ENCODE assay signal across 32 cellular contexts in the genomic region with DNA sequence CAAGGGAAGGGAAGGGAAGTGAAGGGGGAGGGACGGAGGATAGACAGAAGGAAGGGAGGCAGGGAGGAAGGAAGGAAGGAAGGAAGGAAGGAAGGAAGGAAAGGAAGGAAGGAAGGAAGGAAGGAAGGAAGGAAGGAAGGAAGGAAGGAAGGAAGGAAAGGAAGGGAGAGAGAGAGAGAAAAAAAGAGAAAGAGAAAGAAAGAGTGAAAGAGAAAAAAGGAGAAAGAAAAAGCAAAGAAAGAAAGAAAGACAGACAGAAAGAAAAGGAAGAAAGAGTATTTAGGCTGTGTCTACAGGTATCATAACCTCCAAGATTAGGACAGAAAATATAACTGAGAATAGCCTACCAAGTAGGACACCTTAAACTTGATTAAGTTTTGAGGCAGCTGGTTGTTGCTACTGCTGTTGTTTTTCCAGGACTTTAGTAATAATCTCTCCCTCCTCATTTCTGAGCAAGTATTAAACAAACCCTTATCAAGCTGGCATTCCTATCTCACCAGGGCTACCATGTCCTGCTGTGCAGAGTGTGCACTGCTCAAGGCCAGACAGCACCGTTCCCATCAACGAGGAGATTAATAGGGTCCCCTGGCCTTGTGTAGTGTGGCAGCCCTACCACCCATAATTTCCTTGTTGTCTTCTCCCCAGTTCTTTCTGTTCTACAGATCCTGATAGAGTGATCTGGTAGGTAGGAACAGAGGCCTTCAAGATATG.
DNase-seq lines count a peak whose midpoint lies in the region; ATAC-seq and TF ChIP-seq lines count a peak whose summit lies in the region.
"Had no signal": no experiment of that assay in that cellular context is flagged by ENCODE, and none has a peak within 500 bp of the region (broad histone marks: within the 10 kb centered on the region; RNA-seq: fewer than 3 reads in every experiment).

No MANE protein-coding gene starts in this region.

- no peak overlapping the region for H3K4me3 ChIP-seq in left ventricle myocardium inferior
- H3K4me3 ChIP-seq in gastrocnemius medialis, result no peak overlapping the region
- no peak overlapping the region for H3K4me3 ChIP-seq in sigmoid colon
- no peak overlapping the region for H3K4me3 ChIP-seq in dorsolateral prefrontal cortex
- H3K4me3 ChIP-seq: ascending aorta, BLaER1, lung, SJSA1, stomach, thyroid gland, vagina had no signal

- CTCF ChIA-PET in HEK293T (lab: Yijun Ruan, JAX) (no interaction called here), WTC11 (lab: Charles Lee) (no interaction called here)

- no peaks in the 10 kb centered on the region; the same call in 1 of the 2 replicates for H3K36me3 Mint-ChIP-seq in WTC11

- H3K27ac Mint-ChIP-seq in WTC11, result no peak overlapping the region
- H3K27ac Mint-ChIP-seq: activated naive CD8-positive, alpha-beta T cell treated with anti-CD3 and anti-CD28 coated beads for 36 hours; dendritic cell treated with granulocyte-macrophage colony-stimulating factor and Interleukin-4, amounts not matched to agents 40 ng/mL and 50 ng/mL, for 4 days; nephron had no signal

- H3K9me3 Mint-ChIP-seq in WTC11, result peaks cover 24% of the 10 kb centered on the region

- no peaks in the 10 kb centered on the region; the same call in 1 of the 2 replicates for H3K27me3 Mint-ChIP-seq in WTC11 (ENCODE audit: low read depth)

- H3K4me3 Mint-ChIP-seq in WTC11, result no peak overlapping the region
- H3K4me3 Mint-ChIP-seq: activated naive CD8-positive, alpha-beta T cell treated with anti-CD3 and anti-CD28 coated beads for 36 hours; activated T-cell treated with anti-CD3 and anti-CD28 coated beads, Interleukin-2, amount 50 U/mL, for 4 hours; central memory CD8-positive, alpha-beta T cell; dendritic cell treated with granulocyte-macrophage colony-stimulating factor and Interleukin-4, amounts not matched to agents 40 ng/mL and 50 ng/mL, for 4 days; nephron had no signal

- intact Hi-C loops in left ventricle myocardium inferior (cut with micrococcal nuclease), result no loop called here
- intact Hi-C loops in gastrocnemius medialis (cut with DNase I; ENCODE audit: low total_unique reads), result no loop called here
- intact Hi-C loops in sigmoid colon (cut with DNase I), result no loop called here
- intact Hi-C loops in dorsolateral prefrontal cortex (cut with DNase I), result no loop called here

- H3K9me3 ChIP-seq in left ventricle myocardium inferior (replicated peaks), result peaks cover 29% of the 10 kb centered on the region
- peaks cover 0 to 6% (median 0%) of the 10 kb centered on the region in 3 donors for H3K9me3 ChIP-seq in gastrocnemius medialis
- peaks cover 0 to 9% (median 2%) of the 10 kb centered on the region in 4 donors for H3K9me3 ChIP-seq in sigmoid colon
- H3K9me3 ChIP-seq: SJSA1, thyroid gland had no signal

- H3K36me3 ChIP-seq in left ventricle myocardium inferior, result peaks cover 3% of the 10 kb centered on the region
- H3K36me3 ChIP-seq in gastrocnemius medialis, result no peaks in the 10 kb centered on the region
- no peaks in the 10 kb centered on the region for H3K36me3 ChIP-seq in sigmoid colon
- H3K36me3 ChIP-seq: ascending aorta, BLaER1, SJSA1, stomach, thyroid gland, vagina, WERI-Rb-1 had no signal

- in situ Hi-C loops in gastrocnemius medialis (cut with MboI; ENCODE audit: low sequenced_read_pairs in 4 of 4), result no loop called here

- POLR2A ChIA-PET in HEK293T (lab: Yijun Ruan, JAX), result no interaction called here
- POLR2A ChIA-PET in WTC11 (lab: Charles Lee), result no interaction called here

- no peaks in the 10 kb centered on the region for H3K4me1 Mint-ChIP-seq in WTC11
- H3K4me1 Mint-ChIP-seq: activated naive CD8-positive, alpha-beta T cell treated with anti-CD3 and anti-CD28 coated beads for 36 hours; central memory CD8-positive, alpha-beta T cell had no signal

- H3K27me3 ChIP-seq in left ventricle myocardium inferior (ENCODE audit: low read depth) (no peaks in the 10 kb centered on the region), gastrocnemius medialis (peaks cover 0 to 2% (median 0%) of the 10 kb centered on the region in 3 donors), sigmoid colon (no peaks in the 10 kb centered on the region), dorsolateral prefrontal cortex (peaks cover 0 to 4% (median 0%) of the 10 kb centered on the region in 45 donors)
- H3K27me3 ChIP-seq: ascending aorta, BLaER1, SJSA1, stomach, thyroid gland, vagina had no signal

- no peak for ATAC-seq in WTC11
- no peak for ATAC-seq in gastrocnemius medialis
- ATAC-seq: activated T-cell treated with anti-CD3 and anti-CD28 coated beads, Interleukin-2, amount 50 U/mL, for 4 hours; esophagus mucosa had no signal

- TF ChIP-seq CTCF in WTC11 (IDR thresholded peaks at IDR 0.05) (no peak), left ventricle myocardium inferior (IDR thresholded peaks at IDR 0.05; ENCODE audit: borderline replicate concordance) (no peak), gastrocnemius medialis (IDR thresholded peaks at IDR 0.05 in 4 of 5, conservative IDR thresholded peaks at IDR 0.05 in 1 of 5) (no peak), sigmoid colon (IDR thresholded peaks at IDR 0.05) (no peak), dorsolateral prefrontal cortex (IDR thresholded peaks at IDR 0.05 in 54 of 56, conservative IDR thresholded peaks at IDR 0.05 in 2 of 56; ENCODE audit: low read depth in 1 of 56, partially characterized antibody in 56 of 56) (no peak)

- H3K27ac ChIP-seq in left ventricle myocardium inferior (replicated peaks) (peak overlapping the region; percentile 93), gastrocnemius medialis (peak overlapping the region; percentile 66 to 82 (median 76)), sigmoid colon (no peak overlapping the region), dorsolateral prefrontal cortex (no peak overlapping the region)
- H3K27ac ChIP-seq: ascending aorta, BLaER1, SJSA1, vagina, WERI-Rb-1 had no signal

- peaks cover 27% of the 10 kb centered on the region for H3K4me1 ChIP-seq in left ventricle myocardium inferior
- peaks cover 22 to 24% of the 10 kb centered on the region in 2 donors for H3K4me1 ChIP-seq in gastrocnemius medialis
- no peaks in the 10 kb centered on the region for H3K4me1 ChIP-seq in sigmoid colon
- H3K4me1 ChIP-seq: ascending aorta, vagina had no signal

- no peak for TF ChIP-seq EP300 in sigmoid colon (IDR thresholded peaks at IDR 0.05)

- 61 to 90% methylated on average over 3 of the region's 3 CpGs for WGBS in sigmoid colon, 2 donors

- DNase-seq in HEK293T (ENCODE audit: extremely low spot score) (peak; percentile 16), WTC11 (ENCODE audit: low spot score) (no peak), left ventricle myocardium inferior (no peak), gastrocnemius medialis (no peak), sigmoid colon (no peak), NOMO-1 treated with DMSO at 0.1 percent for 48 hours (lab: John Stamatoyannopoulos, UW; ENCODE audit: unreplicated experiment) (no peak), dorsolateral prefrontal cortex (no peak)
- DNase-seq: activated CD4-positive, alpha-beta T cell treated with anti-CD3 and anti-CD28 coated beads, Interleukin-2, amount 50 U/mL, for 1 hour; activated gamma-delta T cell; activated naive CD8-positive, alpha-beta T cell treated with anti-CD3 and anti-CD28 coated beads for 36 hours; activated T-cell treated with anti-CD3 and anti-CD28 coated beads, Interleukin-2, amount 50 U/mL, for 4 hours; DMS 273 treated with DMSO at 0.1 percent for 48 hours; head of caudate nucleus; NCI-H1048; NCI-H1694; NCI-H446 treated with DMSO at 0.1 percent for 48 hours; NCI-H774; retina; stimulated activated CD4-positive, alpha-beta T cell treated with anti-CD3 and anti-CD28 coated beads, Interleukin-4, amount 100 ng/mL, for 1 hour; stomach; T1000; thyroid gland; WERI-Rb-1 had no signal

- TF ChIP-seq POLR2A in gastrocnemius medialis (IDR thresholded peaks at IDR 0.05) (no peak), sigmoid colon (IDR thresholded peaks at IDR 0.05) (no peak)

TF ChIP-seq in HEK293T, 16 proteins besides CTCF, POLR2A, EP300 and RAD21:
- no peak for TF ChIP-seq FOXM1 (IDR thresholded peaks at IDR 0.05; ENCODE audit: borderline replicate concordance)
- TF ChIP-seq, protein P1, sequence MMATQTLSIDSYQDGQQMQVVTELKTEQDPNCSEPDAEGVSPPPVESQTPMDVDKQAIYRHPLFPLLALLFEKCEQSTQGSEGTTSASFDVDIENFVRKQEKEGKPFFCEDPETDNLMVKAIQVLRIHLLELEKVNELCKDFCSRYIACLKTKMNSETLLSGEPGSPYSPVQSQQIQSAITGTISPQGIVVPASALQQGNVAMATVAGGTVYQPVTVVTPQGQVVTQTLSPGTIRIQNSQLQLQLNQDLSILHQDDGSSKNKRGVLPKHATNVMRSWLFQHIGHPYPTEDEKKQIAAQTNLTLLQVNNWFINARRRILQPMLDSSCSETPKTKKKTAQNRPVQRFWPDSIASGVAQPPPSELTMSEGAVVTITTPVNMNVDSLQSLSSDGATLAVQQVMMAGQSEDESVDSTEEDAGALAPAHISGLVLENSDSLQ (IDR thresholded peaks at IDR 0.05), result peak; percentile 31; the same call in 1 of the 2 replicates

TF ChIP-seq in WTC11, 78 proteins besides CTCF, POLR2A, EP300 and RAD21 (continues in another document):
- TF ChIP-seq, protein P2, sequence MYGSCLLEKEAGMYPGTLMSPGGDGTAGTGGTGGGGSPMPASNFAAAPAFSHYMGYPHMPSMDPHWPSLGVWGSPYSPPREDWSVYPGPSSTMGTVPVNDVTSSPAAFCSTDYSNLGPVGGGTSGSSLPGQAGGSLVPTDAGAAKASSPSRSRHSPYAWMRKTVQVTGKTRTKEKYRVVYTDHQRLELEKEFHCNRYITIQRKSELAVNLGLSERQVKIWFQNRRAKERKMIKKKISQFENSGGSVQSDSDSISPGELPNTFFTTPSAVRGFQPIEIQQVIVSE (CRISPR knock-in tag; IDR thresholded peaks at IDR 0.05; ENCODE audit: borderline replicate concordance), result no peak
- TF ChIP-seq, protein P3, sequence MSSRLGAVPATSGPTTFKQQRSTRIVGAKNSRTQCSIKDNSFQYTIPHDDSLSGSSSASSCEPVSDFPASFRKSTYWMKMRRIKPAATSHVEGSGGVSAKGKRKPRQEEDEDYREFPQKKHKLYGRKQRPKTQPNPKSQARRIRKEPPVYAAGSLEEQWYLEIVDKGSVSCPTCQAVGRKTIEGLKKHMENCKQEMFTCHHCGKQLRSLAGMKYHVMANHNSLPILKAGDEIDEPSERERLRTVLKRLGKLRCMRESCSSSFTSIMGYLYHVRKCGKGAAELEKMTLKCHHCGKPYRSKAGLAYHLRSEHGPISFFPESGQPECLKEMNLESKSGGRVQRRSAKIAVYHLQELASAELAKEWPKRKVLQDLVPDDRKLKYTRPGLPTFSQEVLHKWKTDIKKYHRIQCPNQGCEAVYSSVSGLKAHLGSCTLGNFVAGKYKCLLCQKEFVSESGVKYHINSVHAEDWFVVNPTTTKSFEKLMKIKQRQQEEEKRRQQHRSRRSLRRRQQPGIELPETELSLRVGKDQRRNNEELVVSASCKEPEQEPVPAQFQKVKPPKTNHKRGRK (CRISPR knock-in tag; IDR thresholded peaks at IDR 0.05; ENCODE audit: borderline replicate concordance), result peak; percentile 46; the same call in 1 of the 2 replicates
- TF ChIP-seq, protein P4, sequence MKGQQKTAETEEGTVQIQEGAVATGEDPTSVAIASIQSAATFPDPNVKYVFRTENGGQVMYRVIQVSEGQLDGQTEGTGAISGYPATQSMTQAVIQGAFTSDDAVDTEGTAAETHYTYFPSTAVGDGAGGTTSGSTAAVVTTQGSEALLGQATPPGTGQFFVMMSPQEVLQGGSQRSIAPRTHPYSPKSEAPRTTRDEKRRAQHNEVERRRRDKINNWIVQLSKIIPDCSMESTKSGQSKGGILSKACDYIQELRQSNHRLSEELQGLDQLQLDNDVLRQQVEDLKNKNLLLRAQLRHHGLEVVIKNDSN (CRISPR knock-in tag; IDR thresholded peaks at IDR 0.05), result no peak

Comparison
In these comparisons a context has a peak if more than half of its experiments do, and no peak if none do; other contexts are left out.
1. H3K27ac ChIP-seq: peak in left ventricle myocardium inferior (single experiment) and gastrocnemius medialis (4 of 4); none in sigmoid colon (0 of 4) and dorsolateral prefrontal cortex (0 of 59).